8 cellular contexts compared by ENCODE assay signal in genomic region chr15:65862682-65863081, GRCh38. TPM values are rescaled to one million over a fixed set of nuclear protein-coding genes. Genes with fewer than 3 reads are reported as not detected.
DNase-seq lines count a peak whose midpoint lies in the region; ATAC-seq, FAIRE-seq and TF ChIP-seq lines count a peak whose summit lies in the region.

No MANE protein-coding gene starts in this region.

- TF ChIP-seq CTCF in HepG2 (CRISPR knock-in tag; IDR thresholded peaks at IDR 0.05) (peak; percentile 71), testis (IDR thresholded peaks at IDR 0.05) (peak; percentile 7 to 18 (median 16))

- H3K27me3 Mint-ChIP-seq in T-cell = no peaks in the 10 kb centered on the region

- ATAC-seq in T-cell (replicated peaks in 1 of 4) = peak; percentile 84 to 99 (median 88)
- peak; percentile 97 for ATAC-seq in HepG2
- ATAC-seq in HG02623 (IDR thresholded peaks at IDR 0.05; ENCODE audit: unreplicated experiment) = no peak

- peak; percentile 21 to 75 for DNase-seq in SHP77 (lab: John Stamatoyannopoulos, UW)
- no peak for DNase-seq in SHP77 treated with DMSO at 0.1 percent for 48 hours (lab: John Stamatoyannopoulos, UW)
- DNase-seq in Karpas-422 = peak; percentile 93
- peak in 32 of 34 experiments; percentile 12 to 69 (median 45) for DNase-seq in T-cell
- peak; percentile 61 for DNase-seq in astrocyte of the hippocampus (ENCODE audit: low read depth, low spot score)
- DNase-seq in HepG2 (ENCODE audit: low spot score) = peak; percentile 85
- peak; percentile 65 for DNase-seq in testis

- no peaks in the 10 kb centered on the region for H3K36me3 Mint-ChIP-seq in T-cell

- H3K4me2 ChIP-seq in Karpas-422 (ENCODE audit: low read depth, low read length, poor library complexity, severe bottlenecking) (peak overlapping the region; percentile 52), HepG2 (ENCODE audit: low read depth, low read length) (peak overlapping the region; percentile 73)

- TF ChIP-seq POLR2A in HepG2 (IDR thresholded peaks at IDR 0.05; ENCODE audit: insufficient read depth in 1 of 2, low read depth in 2 of 2, low read length in 2 of 2) (no peak), testis (IDR thresholded peaks at IDR 0.05) (no peak)

- no TSS peak for BruUV-seq in HepG2 (replicated peaks; lab: Mats Ljungman, UMichigan)

- H3K4me3 ChIP-seq in Karpas-422 (ENCODE audit: low read length) (peak overlapping the region; percentile 15; the same call in 1 of the 2 replicates), HepG2 (replicated peaks in 1 of 3; ENCODE audit: insufficient read depth in 1 of 3, low read depth in 2 of 3, low read length in 3 of 3) (peak overlapping the region in 2 of 3 experiments; percentile 2 to 48; a peak in 2 of 6 replicates), testis (no peak overlapping the region)

- H3K27ac ChIP-seq in Karpas-422 (ENCODE audit: low read length) = no peak overlapping the region
- no peak overlapping the region for H3K27ac ChIP-seq in HepG2 (ENCODE audit: extremely low read length, insufficient read depth, low read length)
- no peak overlapping the region for H3K27ac ChIP-seq in testis

- H2AFZ ChIP-seq in Karpas-422 (ENCODE audit: low read length) (peak overlapping the region; percentile 87), HepG2 (ENCODE audit: low read length) (peak overlapping the region; percentile 28)

- H3K9me3 Mint-ChIP-seq in T-cell = no peaks in the 10 kb centered on the region

- no peak for TF ChIP-seq RAD21 in HepG2 (CRISPR knock-in tag; IDR thresholded peaks at IDR 0.05)

- 0% methylated on average over 1 of the region's 1 CpG for WGBS in HepG2 (ENCODE audit: low lambda C conversion rate)
- 16 to 17% methylated on average over 1 of the region's 1 CpG for WGBS in testis, 2 donors

- H3K27ac Mint-ChIP-seq in T-cell = no peak overlapping the region

- in situ Hi-C loops in HepG2 (cut with HindIII; ENCODE audit: extremely low pct_ligation_motif_present, low pct_unique_long_range_greater_than_20kb) = loop anchor here (25.0 kb wide), 1 partner anchor 225 kb away; no protein-coding TSS in a partner anchor

- POLR2A ChIA-PET in T-cell (lab: Charles Lee) (interaction anchor here (1.1 to 1.3 kb wide), 2 partner anchors 37 to 71 kb away, joined by 3 to 4 read pairs; partner anchors contain the start of gene DENND4A (in 1 of the 2)), HepG2 (lab: Yijun Ruan, JAX) (interaction anchor here (0.9 to 1.0 kb wide), 4 partner anchors 28 to 252 kb away, joined by 3 to 6 read pairs (median 4); partner anchors contain the start of gene INTS14)

- TF ChIP-seq EP300 in HepG2 (IDR thresholded peaks at IDR 0.05; ENCODE audit: low read depth in 2 of 2, low read length in 2 of 2) (no peak), HepG2 (CRISPR knock-in tag; IDR thresholded peaks at IDR 0.05; ENCODE audit: borderline replicate concordance) (no peak)

- no peak overlapping the region for H3K9ac ChIP-seq in Karpas-422 (ENCODE audit: low read length)
- H3K9ac ChIP-seq in HepG2 (ENCODE audit: insufficient read depth, low read depth, low read length) = peak overlapping the region; percentile 42; the same call in 1 of the 2 replicates

- H3K4me1 ChIP-seq in Karpas-422 (ENCODE audit: low read length) (peaks cover 7% of the 10 kb centered on the region), HepG2 (ENCODE audit: insufficient read depth, low read length) (peaks cover 42% of the 10 kb centered on the region), testis (peaks cover 3% of the 10 kb centered on the region)

- H3K9me3 ChIP-seq in Karpas-422 (ENCODE audit: low read length) (no peaks in the 10 kb centered on the region), HepG2 (ENCODE audit: low read length) (no peaks in the 10 kb centered on the region), testis (no peaks in the 10 kb centered on the region)

- H3K4me3 Mint-ChIP-seq in T-cell = no peak overlapping the region

- H3K9me2 ChIP-seq in Karpas-422 (replicated peaks; ENCODE audit: insufficient read depth, low read length) = no peaks in the 10 kb centered on the region

- H3K79me2 ChIP-seq in Karpas-422 (ENCODE audit: low read length) (no peaks in the 10 kb centered on the region), HepG2 (ENCODE audit: insufficient read depth, low read length) (no peaks in the 10 kb centered on the region)

- H4K20me1 ChIP-seq in Karpas-422 (ENCODE audit: insufficient read depth, low read depth, low read length) (no peaks in the 10 kb centered on the region), HepG2 (ENCODE audit: insufficient read depth, low read length) (no peaks in the 10 kb centered on the region)

- CTCF ChIA-PET in T-cell (lab: Charles Lee) (interaction anchor here (0.5 to 1.3 kb wide), 9 partner anchors 8 to 1176 kb away, joined by 3 to 8 read pairs (median 3); partner anchors contain the start of gene INTS14 (in 1 of the 2)), HepG2 (lab: Yijun Ruan, JAX; ENCODE audit: low intra/inter-chr PET ratio, low total read pairs) (no interaction called here)

- H3K27me3 ChIP-seq in Karpas-422 (ENCODE audit: low read length) = no peaks in the 10 kb centered on the region
- H3K27me3 ChIP-seq in HepG2 (ENCODE audit: control insufficient read depth in 1 of 2, insufficient read depth in 2 of 2, low read length in 2 of 2) = no peaks in the 10 kb centered on the region
- H3K27me3 ChIP-seq in testis = no peaks in the 10 kb centered on the region

- H3K36me3 ChIP-seq in Karpas-422 (ENCODE audit: insufficient read depth, low read length) (no peaks in the 10 kb centered on the region), HepG2 (replicated peaks in 1 of 2; ENCODE audit: control insufficient read depth in 1 of 2, insufficient read depth in 2 of 2, low read length in 2 of 2) (no peaks in the 10 kb centered on the region), testis (ENCODE audit: low read depth, missing control alignments) (no peaks in the 10 kb centered on the region)

- H3K4me1 Mint-ChIP-seq in T-cell = peaks cover 0 to 15% (median 4%) of the 10 kb centered on the region in 3 donors

- intact Hi-C loops in HepG2 (cut with micrococcal nuclease; ENCODE audit: unreplicated experiment) = no loop called here
- intact Hi-C loops in testis (cut with DNase I; ENCODE audit: low total_unique reads) = no loop called here

- FAIRE-seq in HepG2 (lab: Jason Lieb, UNC) = peak; percentile 79

TF ChIP-seq in HepG2, 621 proteins besides CTCF, POLR2A, EP300 and RAD21 (continues in another document):
- TF ChIP-seq MYC (CRISPR knock-in tag; IDR thresholded peaks at IDR 0.05; ENCODE audit: borderline replicate concordance) (peak; percentile 32; the same call in 1 of the 2 replicates), ZKSCAN1 (IDR thresholded peaks at IDR 0.05; ENCODE audit: low read length) (no peak), HMGA1 (CRISPR knock-in tag; conservative IDR thresholded peaks at IDR 0.05) (no peak), FOXK1 (CRISPR knock-in tag; IDR thresholded peaks at IDR 0.05; ENCODE audit: borderline replicate concordance, low read depth) (peak; percentile 52; the same call in 1 of the 2 replicates), SAP130 (CRISPR knock-in tag; IDR thresholded peaks at IDR 0.05; ENCODE audit: low read depth) (peak; percentile 35), SKIL (CRISPR knock-in tag; IDR thresholded peaks at IDR 0.05; ENCODE audit: borderline replicate concordance) (no peak)

RNA-seq across cellular contexts. Expression of gene RAB11A, which starts 6.6 kb away (rescaled TPM):
- 187 and 230 TPM in 2 replicates for total RNA-seq in Karpas-422 (2014; rRNA removed; shearing (Covaris generic); ENCODE audit: low replicate concordance)
- total RNA-seq in T-cell (100 to 1,000 TPM in 1 of 5 donors, 10 to 100 TPM in 4; 82.4 to 103 (median 97.5) TPM), HepG2 (2016; rRNA removed; fragmentation: Illumina TruSeq; extraction: Trizol) (161 and 241 TPM in 2 replicates), testis (100 to 1,000 TPM; 221 to 307 TPM)
- 38.6 and 40.4 TPM in 2 replicates for total RNA-seq in HepG2 (2016; cell fraction: cytosol; rRNA removed; fragmentation: Illumina TruSeq; extraction: Trizol; ENCODE audit: low read depth)
- 161 and 257 TPM in 2 replicates for total RNA-seq in HepG2 (2016; cell fraction: insoluble cytoplasmic fraction; rRNA removed; fragmentation: Illumina TruSeq; extraction: Trizol)
- total RNA-seq in HepG2 (2016; cell fraction: membrane; rRNA removed; fragmentation: Illumina TruSeq; extraction: Trizol) = 56.4 and 65.8 TPM in 2 replicates
- total RNA-seq in HepG2 (2016; cell fraction: nucleus; rRNA removed; fragmentation: Illumina TruSeq; extraction: Trizol) = 55.2 and 56.4 TPM in 2 replicates
- polyA plus RNA-seq in HepG2 (2011; rRNA removed) (129 and 162 TPM in 2 replicates), testis (ENCODE audit: insufficient read depth, low read depth, low replicate concordance) (546 TPM)
- polyA plus RNA-seq in HepG2 (2011; cell fraction: cytosol; rRNA removed) = 136 and 191 TPM in 2 replicates
- 38.0 and 51.7 TPM in 2 replicates for polyA plus RNA-seq in HepG2 (2011; cell fraction: nucleus; rRNA removed)
- 191 and 216 TPM in 2 replicates for polyA plus RNA-seq in HepG2 (2012)
- 53.8 and 54.2 TPM in 2 replicates for polyA plus RNA-seq in HepG2 (2016; cell fraction: cytosol; fragmentation: Illumina TruSeq; extraction: Trizol; ENCODE audit: low read depth)
- polyA plus RNA-seq in HepG2 (2016; cell fraction: insoluble cytoplasmic fraction; fragmentation: Illumina TruSeq; extraction: Trizol; ENCODE audit: low read depth) = 276 and 303 TPM in 2 replicates
- polyA plus RNA-seq in HepG2 (2016; cell fraction: membrane; fragmentation: Illumina TruSeq; extraction: Trizol; ENCODE audit: low read depth) = 66.0 and 70.6 TPM in 2 replicates
- polyA plus RNA-seq in HepG2 (2016; cell fraction: nucleus; fragmentation: Illumina TruSeq; extraction: Trizol; ENCODE audit: insufficient read depth, low read depth) = 89.0 and 94.4 TPM in 2 replicates
- 35.4 and 66.3 TPM in 2 replicates for polyA minus RNA-seq in HepG2 (2011; rRNA and poly(A)+ RNA removed; ENCODE audit: low replicate concordance)
- 50.0 and 53.6 TPM in 2 replicates for polyA minus RNA-seq in HepG2 (2011; cell fraction: cytosol; rRNA and poly(A)+ RNA removed)
- 22.3 and 27.0 TPM in 2 replicates for polyA minus RNA-seq in HepG2 (2011; cell fraction: nucleus; rRNA and poly(A)+ RNA removed)

Comparison
In these comparisons a context has a peak if more than half of its experiments do, and no peak if none do; other contexts are left out.
1. H3K4me3 ChIP-seq: peak in Karpas-422 (single experiment) and HepG2 (2 of 3); none in testis (0 of 2).